10 cellular contexts compared by ENCODE assay signal in the genomic region with DNA sequence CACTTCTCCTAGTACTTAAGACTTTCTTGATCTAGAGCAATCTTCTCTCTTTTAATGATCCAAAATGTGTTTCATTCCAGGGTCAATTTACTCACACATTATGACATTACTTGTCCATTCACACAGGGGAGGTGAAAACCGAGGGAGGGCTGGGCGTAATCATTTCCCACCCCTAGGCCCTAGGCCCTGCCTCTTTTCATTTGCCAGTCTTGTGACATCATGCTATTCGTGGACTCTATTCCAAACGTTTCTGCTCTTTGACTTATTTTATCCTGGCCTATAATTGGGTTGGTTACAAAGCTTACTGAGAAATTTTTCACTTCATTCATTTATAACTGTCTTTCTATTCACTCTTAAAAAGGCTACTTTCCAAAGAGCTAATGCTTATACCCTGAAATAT. TPM values are rescaled to one million over a fixed set of nuclear protein-coding genes. Genes with fewer than 3 reads are reported as not detected.
DNase-seq lines count a peak whose midpoint lies in the region; ATAC-seq and TF ChIP-seq lines count a peak whose summit lies in the region.
"Had no signal": no experiment of that assay in that cellular context is flagged by ENCODE, and none has a peak within 500 bp of the region (broad histone marks: within the 10 kb centered on the region; RNA-seq: fewer than 3 reads in every experiment).

No MANE protein-coding gene starts in this region.

- intact Hi-C loops in gastrocnemius medialis (cut with DNase I; ENCODE audit: low total_unique reads): no loop called here
- intact Hi-C loops in heart right ventricle (cut with DNase I): loop anchor here in 5 of 10 donors (1.0 to 10.0 kb wide), 4 partner anchors 28 to 131 kb away; a partner anchor contains a TSS

- H3K36me3 ChIP-seq in gastrocnemius medialis (peaks cover 0 to 12% of the 10 kb centered on the region in 2 donors), gastroesophageal sphincter (peaks cover 0 to 41% of the 10 kb centered on the region in 2 donors), heart right ventricle (peaks cover 0 to 58% (median 0%) of the 10 kb centered on the region in 9 donors)

- H3K4me1 Mint-ChIP-seq in brain: peaks cover 51% of the 10 kb centered on the region

- peaks cover 30 to 31% of the 10 kb centered on the region in 2 donors for H3K4me1 ChIP-seq in gastrocnemius medialis
- peaks cover 0 to 65% (median 13%) of the 10 kb centered on the region in 3 donors for H3K4me1 ChIP-seq in gastroesophageal sphincter
- peaks cover 0 to 64% (median 46%) of the 10 kb centered on the region in 9 donors for H3K4me1 ChIP-seq in heart right ventricle

- H3K9me3 Mint-ChIP-seq in brain: peaks cover 0 to 3% (median 0%) of the 10 kb centered on the region in 5 experiments

- H3K4me3 ChIP-seq in gastrocnemius medialis (no peak overlapping the region), gastroesophageal sphincter (peak overlapping the region in 1 of 2 donors; percentile 64), heart right ventricle (peak overlapping the region in 3 of 10 donors; percentile 68 to 93 (median 76))
- H3K4me3 ChIP-seq: body of pancreas had no signal

- H3K4me3 Mint-ChIP-seq in brain: peak overlapping the region; percentile 45 to 99 (median 98)

- H3K27me3 ChIP-seq in gastrocnemius medialis: no peaks in the 10 kb centered on the region
- no peaks in the 10 kb centered on the region for H3K27me3 ChIP-seq in gastroesophageal sphincter
- no peaks in the 10 kb centered on the region for H3K27me3 ChIP-seq in heart right ventricle
- H3K27me3 ChIP-seq: body of pancreas had no signal

- peaks cover 8% of the 10 kb centered on the region for H3K27me3 Mint-ChIP-seq in brain

- DNase-seq in NOMO-1 treated with dmso at 0.1 percent for 144 hours (lab: John Stamatoyannopoulos, UW; ENCODE audit: unreplicated experiment) (peak; percentile 91), gastrocnemius medialis (no peak), heart right ventricle (no peak)
- DNase-seq in NK-92 treated with Interleukin-12 subunit alpha and Interleukin-12 subunit beta, amount 100 ng/mL, for 24 hours (lab: John Stamatoyannopoulos, UW): no peak
- DNase-seq: SHP77 had no signal

- H3K9me3 ChIP-seq in gastrocnemius medialis (no peaks in the 10 kb centered on the region), gastroesophageal sphincter (no peaks in the 10 kb centered on the region), heart right ventricle (no peaks in the 10 kb centered on the region)
- H3K9me3 ChIP-seq: body of pancreas had no signal

- TF ChIP-seq EP300 in gastroesophageal sphincter (IDR thresholded peaks at IDR 0.05): no peak

- H3K27ac ChIP-seq in gastrocnemius medialis (peak overlapping the region in 3 of 4 donors; percentile 10 to 84 (median 25)), gastroesophageal sphincter (peak overlapping the region in 1 of 4 donors; percentile 5), heart right ventricle (peak overlapping the region in 1 of 10 donors; percentile 98)

- peak; percentile 20 for ATAC-seq in GM19351 (IDR thresholded peaks at IDR 0.05; ENCODE audit: unreplicated experiment)
- ATAC-seq in gastrocnemius medialis: no peak
- ATAC-seq in gastroesophageal sphincter: no peak
- no peak for ATAC-seq in heart right ventricle
- ATAC-seq in GM21825 (IDR thresholded peaks at IDR 0.05; ENCODE audit: unreplicated experiment): no peak
- ATAC-seq: body of pancreas had no signal

- TF ChIP-seq CTCF in brain (conservative IDR thresholded peaks at IDR 0.05) (no peak), gastrocnemius medialis (IDR thresholded peaks at IDR 0.05 in 4 of 5, conservative IDR thresholded peaks at IDR 0.05 in 1 of 5) (no peak), gastroesophageal sphincter (IDR thresholded peaks at IDR 0.05) (no peak), heart right ventricle (IDR thresholded peaks at IDR 0.05) (no peak)

- 28 to 40% methylated on average over 4 of the region's 4 CpGs for WGBS in gastroesophageal sphincter (ENCODE audit: low coverage in 1 of 2), 2 donors
- WGBS in heart right ventricle, 2 donors: 43 to 45% methylated on average over 4 of the region's 4 CpGs

- in situ Hi-C loops in gastrocnemius medialis (cut with MboI; ENCODE audit: low sequenced_read_pairs in 4 of 4): loop anchor here in 2 of 4 donors (10.0 kb wide), 3 partner anchors 61 to 201 kb away; a partner anchor contains a TSS

- TF ChIP-seq POLR2A in gastrocnemius medialis (IDR thresholded peaks at IDR 0.05): no peak
- TF ChIP-seq POLR2A in gastroesophageal sphincter (IDR thresholded peaks at IDR 0.05): no peak

- peaks cover 41% of the 10 kb centered on the region for H3K36me3 Mint-ChIP-seq in brain

- peak overlapping the region in 3 of 5 experiments; percentile 13 to 58 (median 48) for H3K27ac Mint-ChIP-seq in brain

RNA-seq across cellular contexts. Expression of a gene that starts 2.4 kb away (rescaled TPM):
- polyA plus RNA-seq in brain (ENCODE audit: insufficient read depth, low read depth, low replicate concordance) (98.5 TPM), heart right ventricle (1 to 10 TPM; 6.4 to 9.8 TPM)
- total RNA-seq in gastrocnemius medialis (10 to 100 TPM; 19.4 to 33.7 (median 26.7) TPM), gastroesophageal sphincter (10 to 100 TPM; 17.0 to 27.5 (median 24.4) TPM), heart right ventricle (10 to 100 TPM; 13.8 to 24.2 (median 16.7) TPM)

RNA-seq across cellular contexts. Expression of a gene that starts 54.7 kb away (rescaled TPM):
- 56.3 TPM for polyA plus RNA-seq in brain (ENCODE audit: insufficient read depth, low read depth, low replicate concordance)
- 100 to 1,000 TPM in 1 of 4 donors, 10 to 100 TPM in 3; 69.5 to 162 (median 90.8) TPM for total RNA-seq in gastrocnemius medialis
- total RNA-seq in gastroesophageal sphincter: 100 to 1,000 TPM in 1 of 4 donors, 10 to 100 TPM in 3; 49.2 to 101 (median 66.8) TPM
- total RNA-seq in heart right ventricle: 10 to 100 TPM; 39.5 to 54.2 (median 43.3) TPM
- polyA plus RNA-seq in heart right ventricle: 10 to 100 TPM; 18.4 to 41.1 TPM
